In the genomic region with DNA sequence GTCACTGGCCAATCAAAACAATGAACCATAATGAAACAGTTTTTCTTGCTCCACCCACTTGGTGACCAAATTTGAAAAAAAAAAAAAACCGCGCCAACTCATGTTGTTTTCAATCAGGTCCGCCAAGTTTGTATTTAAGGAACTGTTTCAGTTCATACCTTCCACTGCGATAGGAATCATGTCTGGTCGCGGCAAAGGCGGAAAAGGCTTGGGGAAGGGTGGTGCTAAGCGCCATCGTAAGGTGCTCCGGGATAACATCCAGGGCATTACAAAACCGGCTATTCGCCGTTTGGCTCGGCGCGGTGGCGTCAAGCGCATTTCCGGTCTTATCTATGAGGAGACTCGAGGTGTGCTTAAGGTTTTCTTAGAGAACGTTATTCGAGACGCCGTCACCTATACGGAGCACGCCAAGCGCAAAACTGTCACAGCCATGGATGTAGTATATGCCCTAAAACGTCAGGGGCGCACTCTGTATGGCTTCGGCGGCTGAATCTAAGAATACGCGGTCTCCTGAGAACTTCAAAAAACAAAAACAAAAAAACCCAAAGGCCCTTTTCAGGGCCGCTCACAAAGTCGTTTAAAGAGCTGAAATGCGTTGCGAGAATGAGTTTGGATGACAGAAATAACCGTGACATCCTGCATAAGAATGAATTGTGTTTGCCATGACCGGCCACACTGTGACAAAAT, we compare ENCODE assay signal across 1 cellular context.
TF ChIP-seq lines count a peak whose summit lies in the region.

No MANE protein-coding gene starts in this region.

TF ChIP-seq in K562, 482 proteins besides CTCF, POLR2A, EP300 and RAD21 (continued from another document and continues in another):
- TF ChIP-seq THRA (IDR thresholded peaks at IDR 0.05) (no peak), FOXK2 (conservative IDR thresholded peaks at IDR 0.05 in 1 of 2, IDR thresholded peaks at IDR 0.05 in 1 of 2; ENCODE audit: low read depth in 2 of 2) (peak; percentile 94 to 97; a peak in 3 of 4 replicates), PRMT5 (CRISPR knock-in tag; IDR thresholded peaks at IDR 0.05) (no peak), BCOR (IDR thresholded peaks at IDR 0.05) (peak; percentile 70), RFX5 (IDR thresholded peaks at IDR 0.05; ENCODE audit: low read depth, low read length) (no peak), ZBTB1 (CRISPR knock-in tag; IDR thresholded peaks at IDR 0.05; ENCODE audit: borderline replicate concordance, low read depth) (no peak; the same call in 1 of the 2 replicates), USF2 (CRISPR knock-in tag; IDR thresholded peaks at IDR 0.05) (no peak), CC2D1A (IDR thresholded peaks at IDR 0.05) (peak; percentile 100), ZZZ3 (IDR thresholded peaks at IDR 0.05) (no peak), KDM4B (IDR thresholded peaks at IDR 0.05; ENCODE audit: borderline replicate concordance in 2 of 2, low read depth in 1 of 2) (peak in 1 of 2 experiments; percentile 96; a peak in 2 of 4 replicates), STAT5A (IDR thresholded peaks at IDR 0.05; ENCODE audit: borderline replicate concordance, low read length) (peak; percentile 71), ZNF174 (CRISPR knock-in tag; IDR thresholded peaks at IDR 0.05) (no peak), ZNF76 (CRISPR knock-in tag; IDR thresholded peaks at IDR 0.05; ENCODE audit: borderline replicate concordance) (no peak), JUN (IDR thresholded peaks at IDR 0.05; ENCODE audit: borderline replicate concordance, low read depth, low read length) (peak; percentile 83), JUN (CRISPR knock-in tag; IDR thresholded peaks at IDR 0.05; ENCODE audit: borderline replicate concordance) (peak; percentile 62; the same call in 1 of the 2 replicates), CEBPG (CRISPR knock-in tag; IDR thresholded peaks at IDR 0.05) (no peak), CEBPG (tag; conservative IDR thresholded peaks at IDR 0.05 in 1 of 2, IDR thresholded peaks at IDR 0.05 in 1 of 2) (no peak; a peak in 1 of 4 replicates), TAF9B (IDR thresholded peaks at IDR 0.05; ENCODE audit: partially characterized antibody) (peak; percentile 78), GTF2E2 (tag; IDR thresholded peaks at IDR 0.05) (peak; percentile 100), GTF3C2 (IDR thresholded peaks at IDR 0.05; ENCODE audit: borderline replicate concordance, extremely low read depth, insufficient read length) (no peak), KLF10 (CRISPR knock-in tag; IDR thresholded peaks at IDR 0.05) (no peak; the same call in 1 of the 2 replicates), ELF1 (tag; IDR thresholded peaks at IDR 0.05) (peak; percentile 88), SIN3A (IDR thresholded peaks at IDR 0.05; ENCODE audit: borderline replicate concordance in 2 of 2, control insufficient read depth in 1 of 2, low read depth in 2 of 2, low read length in 2 of 2) (peak; percentile 66 to 95; a peak in 3 of 4 replicates), TAL1 (IDR thresholded peaks at IDR 0.05) (peak; percentile 47), BDP1 (IDR thresholded peaks at IDR 0.05; ENCODE audit: insufficient read depth, insufficient read length) (no peak), TAF1 (IDR thresholded peaks at IDR 0.05; ENCODE audit: control insufficient read depth, extremely low read depth, insufficient read depth, low read length, severe bottlenecking) (peak; percentile 78), RFX1 (IDR thresholded peaks at IDR 0.05) (no peak), CHD4 (IDR thresholded peaks at IDR 0.05; ENCODE audit: insufficient read depth, insufficient replicate concordance, low read depth, low read length, poor library complexity, severe bottlenecking) (no peak), ZBTB8A (IDR thresholded peaks at IDR 0.05; ENCODE audit: partially characterized antibody) (no peak), ZNF239 (CRISPR knock-in tag; IDR thresholded peaks at IDR 0.05) (no peak; the same call in 1 of the 2 replicates), PTRF (tag; IDR thresholded peaks at IDR 0.05) (no peak), TFAM (CRISPR knock-in tag; conservative IDR thresholded peaks at IDR 0.05) (no peak), RBFOX2 (IDR thresholded peaks at IDR 0.05; ENCODE audit: low read depth, low read length) (peak; percentile 95), CBFB (CRISPR knock-in tag; IDR thresholded peaks at IDR 0.05) (no peak), NELFE (IDR thresholded peaks at IDR 0.05; ENCODE audit: insufficient read depth, insufficient read length) (peak; percentile 94), DDX20 (tag; IDR thresholded peaks at IDR 0.05; ENCODE audit: low read depth) (peak; percentile 57), PURB (CRISPR knock-in tag; IDR thresholded peaks at IDR 0.05; ENCODE audit: low read depth) (no peak), MCM7 (IDR thresholded peaks at IDR 0.05) (peak in 1 of 2 experiments; percentile 88; a peak in 1 of 4 replicates), NR3C1 (CRISPR knock-in tag; IDR thresholded peaks at IDR 0.05) (no peak), U2AF1 (optimal IDR thresholded peaks at IDR 0.05; ENCODE audit: low read depth, low read length) (peak; percentile 25), CBFA2T3 (IDR thresholded peaks at IDR 0.05) (peak; percentile 47), ERF (CRISPR knock-in tag; IDR thresholded peaks at IDR 0.05) (peak; percentile 96), SRSF3 (IDR thresholded peaks at IDR 0.05; ENCODE audit: insufficient read depth, low read length) (no peak), RBM17 (IDR thresholded peaks at IDR 0.05; ENCODE audit: borderline replicate concordance, low read depth, low read length) (no peak), ETS2 (tag; IDR thresholded peaks at IDR 0.05; ENCODE audit: borderline replicate concordance, poor library complexity, severe bottlenecking) (peak; percentile 17)
- TF ChIP-seq, protein P1, sequence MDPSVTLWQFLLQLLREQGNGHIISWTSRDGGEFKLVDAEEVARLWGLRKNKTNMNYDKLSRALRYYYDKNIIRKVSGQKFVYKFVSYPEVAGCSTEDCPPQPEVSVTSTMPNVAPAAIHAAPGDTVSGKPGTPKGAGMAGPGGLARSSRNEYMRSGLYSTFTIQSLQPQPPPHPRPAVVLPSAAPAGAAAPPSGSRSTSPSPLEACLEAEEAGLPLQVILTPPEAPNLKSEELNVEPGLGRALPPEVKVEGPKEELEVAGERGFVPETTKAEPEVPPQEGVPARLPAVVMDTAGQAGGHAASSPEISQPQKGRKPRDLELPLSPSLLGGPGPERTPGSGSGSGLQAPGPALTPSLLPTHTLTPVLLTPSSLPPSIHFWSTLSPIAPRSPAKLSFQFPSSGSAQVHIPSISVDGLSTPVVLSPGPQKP (CRISPR knock-in tag; IDR thresholded peaks at IDR 0.05), result no peak
- TF ChIP-seq, protein P2, sequence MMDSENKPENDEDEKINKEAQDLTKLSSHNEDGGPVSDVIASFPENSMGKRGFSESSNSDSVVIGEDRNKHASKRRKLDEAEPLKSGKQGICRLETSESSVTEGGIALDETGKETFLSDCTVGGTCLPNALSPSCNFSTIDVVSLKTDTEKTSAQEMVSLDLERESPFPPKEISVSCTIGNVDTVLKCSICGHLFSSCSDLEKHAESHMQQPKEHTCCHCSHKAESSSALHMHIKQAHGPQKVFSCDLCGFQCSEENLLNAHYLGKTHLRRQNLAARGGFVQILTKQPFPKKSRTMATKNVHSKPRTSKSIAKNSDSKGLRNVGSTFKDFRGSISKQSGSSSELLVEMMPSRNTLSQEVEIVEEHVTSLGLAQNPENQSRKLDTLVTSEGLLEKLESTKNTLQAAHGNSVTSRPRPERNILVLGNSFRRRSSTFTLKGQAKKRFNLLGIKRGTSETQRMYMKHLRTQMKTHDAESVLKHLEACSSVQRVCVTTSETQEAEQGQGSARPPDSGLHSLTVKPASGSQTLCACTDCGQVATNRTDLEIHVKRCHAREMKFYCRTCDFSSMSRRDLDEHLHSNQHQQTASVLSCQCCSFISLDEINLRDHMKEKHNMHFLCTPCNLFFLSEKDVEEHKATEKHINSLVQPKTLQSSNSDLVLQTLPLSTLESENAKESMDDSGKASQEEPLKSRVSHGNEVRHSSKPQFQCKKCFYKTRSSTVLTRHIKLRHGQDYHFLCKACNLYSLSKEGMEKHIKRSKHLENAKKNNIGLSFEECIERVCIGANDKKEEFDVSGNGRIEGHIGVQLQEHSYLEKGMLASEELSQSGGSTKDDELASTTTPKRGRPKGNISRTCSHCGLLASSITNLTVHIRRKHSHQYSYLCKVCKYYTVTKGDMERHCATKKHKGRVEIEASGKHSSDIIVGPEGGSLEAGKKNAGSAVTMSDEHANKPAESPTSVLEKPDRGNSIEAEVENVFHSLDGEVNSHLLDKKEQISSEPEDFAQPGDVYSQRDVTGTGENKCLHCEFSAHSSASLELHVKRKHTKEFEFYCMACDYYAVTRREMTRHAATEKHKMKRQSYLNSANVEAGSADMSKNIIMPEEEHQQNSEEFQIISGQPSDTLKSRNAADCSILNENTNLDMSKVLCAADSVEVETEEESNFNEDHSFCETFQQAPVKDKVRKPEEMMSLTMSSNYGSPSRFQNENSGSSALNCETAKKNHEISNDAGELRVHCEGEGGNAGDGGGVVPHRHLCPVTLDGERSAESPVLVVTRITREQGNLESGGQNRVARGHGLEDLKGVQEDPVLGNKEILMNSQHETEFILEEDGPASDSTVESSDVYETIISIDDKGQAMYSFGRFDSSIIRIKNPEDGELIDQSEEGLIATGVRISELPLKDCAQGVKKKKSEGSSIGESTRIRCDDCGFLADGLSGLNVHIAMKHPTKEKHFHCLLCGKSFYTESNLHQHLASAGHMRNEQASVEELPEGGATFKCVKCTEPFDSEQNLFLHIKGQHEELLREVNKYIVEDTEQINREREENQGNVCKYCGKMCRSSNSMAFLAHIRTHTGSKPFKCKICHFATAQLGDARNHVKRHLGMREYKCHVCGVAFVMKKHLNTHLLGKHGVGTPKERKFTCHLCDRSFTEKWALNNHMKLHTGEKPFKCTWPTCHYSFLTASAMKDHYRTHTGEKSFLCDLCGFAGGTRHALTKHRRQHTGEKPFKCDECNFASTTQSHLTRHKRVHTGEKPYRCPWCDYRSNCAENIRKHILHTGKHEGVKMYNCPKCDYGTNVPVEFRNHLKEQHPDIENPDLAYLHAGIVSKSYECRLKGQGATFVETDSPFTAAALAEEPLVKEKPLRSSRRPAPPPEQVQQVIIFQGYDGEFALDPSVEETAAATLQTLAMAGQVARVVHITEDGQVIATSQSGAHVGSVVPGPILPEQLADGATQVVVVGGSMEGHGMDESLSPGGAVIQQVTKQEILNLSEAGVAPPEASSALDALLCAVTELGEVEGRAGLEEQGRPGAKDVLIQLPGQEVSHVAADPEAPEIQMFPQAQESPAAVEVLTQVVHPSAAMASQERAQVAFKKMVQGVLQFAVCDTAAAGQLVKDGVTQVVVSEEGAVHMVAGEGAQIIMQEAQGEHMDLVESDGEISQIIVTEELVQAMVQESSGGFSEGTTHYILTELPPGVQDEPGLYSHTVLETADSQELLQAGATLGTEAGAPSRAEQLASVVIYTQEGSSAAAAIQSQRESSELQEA (IDR thresholded peaks at IDR 0.05; ENCODE audit: low read depth), result no peak
- TF ChIP-seq, protein P3, sequence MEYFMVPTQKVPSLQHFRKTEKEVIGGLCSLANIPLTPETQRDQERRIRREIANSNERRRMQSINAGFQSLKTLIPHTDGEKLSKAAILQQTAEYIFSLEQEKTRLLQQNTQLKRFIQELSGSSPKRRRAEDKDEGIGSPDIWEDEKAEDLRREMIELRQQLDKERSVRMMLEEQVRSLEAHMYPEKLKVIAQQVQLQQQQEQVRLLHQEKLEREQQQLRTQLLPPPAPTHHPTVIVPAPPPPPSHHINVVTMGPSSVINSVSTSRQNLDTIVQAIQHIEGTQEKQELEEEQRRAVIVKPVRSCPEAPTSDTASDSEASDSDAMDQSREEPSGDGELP (CRISPR knock-in tag; IDR thresholded peaks at IDR 0.05; ENCODE audit: borderline replicate concordance), result peak; percentile 74
- TF ChIP-seq, protein P4, sequence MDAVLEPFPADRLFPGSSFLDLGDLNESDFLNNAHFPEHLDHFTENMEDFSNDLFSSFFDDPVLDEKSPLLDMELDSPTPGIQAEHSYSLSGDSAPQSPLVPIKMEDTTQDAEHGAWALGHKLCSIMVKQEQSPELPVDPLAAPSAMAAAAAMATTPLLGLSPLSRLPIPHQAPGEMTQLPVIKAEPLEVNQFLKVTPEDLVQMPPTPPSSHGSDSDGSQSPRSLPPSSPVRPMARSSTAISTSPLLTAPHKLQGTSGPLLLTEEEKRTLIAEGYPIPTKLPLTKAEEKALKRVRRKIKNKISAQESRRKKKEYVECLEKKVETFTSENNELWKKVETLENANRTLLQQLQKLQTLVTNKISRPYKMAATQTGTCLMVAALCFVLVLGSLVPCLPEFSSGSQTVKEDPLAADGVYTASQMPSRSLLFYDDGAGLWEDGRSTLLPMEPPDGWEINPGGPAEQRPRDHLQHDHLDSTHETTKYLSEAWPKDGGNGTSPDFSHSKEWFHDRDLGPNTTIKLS (IDR thresholded peaks at IDR 0.05; ENCODE audit: borderline replicate concordance, low read depth), result peak; percentile 96
